Comparison of ENCODE assay signal across 8 cellular contexts in the genomic region with DNA sequence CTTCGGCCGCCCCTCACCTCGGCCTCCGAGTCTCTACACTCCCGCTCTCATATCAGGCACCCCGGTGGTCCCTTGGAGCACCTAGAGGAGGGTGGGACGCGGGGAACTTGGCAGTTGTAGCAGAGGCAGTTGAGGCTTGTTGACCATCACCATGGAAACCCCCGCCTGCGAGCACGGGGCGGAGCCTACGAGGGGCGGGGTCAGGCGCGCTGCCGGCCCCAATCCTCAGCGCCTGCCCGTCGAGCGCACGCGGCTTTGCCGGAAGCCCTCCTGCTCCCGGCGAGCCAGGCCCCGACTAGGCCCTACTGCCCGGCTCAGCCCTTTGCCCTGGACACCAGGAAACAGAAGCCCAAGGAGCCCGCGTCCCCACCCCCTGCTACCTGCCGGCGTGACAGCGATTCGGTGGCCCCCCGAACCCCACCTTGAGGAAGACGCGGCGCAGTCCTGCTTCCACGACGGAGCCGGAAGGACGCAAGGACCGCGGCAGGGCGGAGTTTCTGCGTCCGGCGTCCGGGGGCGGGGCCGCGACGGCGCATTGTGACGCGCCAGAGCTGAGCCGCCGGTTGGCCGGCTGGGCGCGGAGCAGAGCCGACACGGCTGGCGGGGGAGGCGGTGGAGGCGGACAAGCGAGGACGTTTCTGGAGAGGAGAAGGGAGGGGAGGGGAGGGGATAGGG. TPM values are rescaled to one million over a fixed set of nuclear protein-coding genes. Genes with fewer than 3 reads are reported as not detected.
A peak's percentile ranks its signal among the peaks of the same experiment; 100 is the strongest.
DNase-seq lines count a peak whose midpoint lies in the region; ATAC-seq and TF ChIP-seq lines count a peak whose summit lies in the region.

A gene with protein sequence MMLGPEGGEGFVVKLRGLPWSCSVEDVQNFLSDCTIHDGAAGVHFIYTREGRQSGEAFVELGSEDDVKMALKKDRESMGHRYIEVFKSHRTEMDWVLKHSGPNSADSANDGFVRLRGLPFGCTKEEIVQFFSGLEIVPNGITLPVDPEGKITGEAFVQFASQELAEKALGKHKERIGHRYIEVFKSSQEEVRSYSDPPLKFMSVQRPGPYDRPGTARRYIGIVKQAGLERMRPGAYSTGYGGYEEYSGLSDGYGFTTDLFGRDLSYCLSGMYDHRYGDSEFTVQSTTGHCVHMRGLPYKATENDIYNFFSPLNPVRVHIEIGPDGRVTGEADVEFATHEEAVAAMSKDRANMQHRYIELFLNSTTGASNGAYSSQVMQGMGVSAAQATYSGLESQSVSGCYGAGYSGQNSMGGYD (minus strand): TSS at position 477 of the 675 bp plus-strand sequence. CDS start 21,302 bp downstream, outside the sequence.

- H3K4me1 Mint-ChIP-seq in activated B cell treated with CpG ODN at 0.5 μM for 24 hours (peaks cover 35% of the 10 kb centered on the region), immature natural killer cell (peaks cover 41 to 48% of the 10 kb centered on the region in 2 donors)

- intact Hi-C loops in activated B cell treated with CpG ODN at 0.5 μM for 24 hours (cut with micrococcal nuclease) = loop anchor here (1.0 to 5.0 kb wide), 7 partner anchors 11 to 856 kb away; a partner anchor contains a TSS

- H3K4me3 Mint-ChIP-seq in activated B cell treated with CpG ODN at 0.5 μM for 24 hours = peak within 1 kb of the TSS; percentile 95
- H3K4me3 Mint-ChIP-seq in immature natural killer cell = peak within 1 kb of the TSS; percentile 97 to 100 (median 99)

- peak within 1 kb of the TSS; percentile 98 for H3K27ac Mint-ChIP-seq in activated B cell treated with CpG ODN at 0.5 μM for 24 hours
- H3K27ac Mint-ChIP-seq in immature natural killer cell = peak within 1 kb of the TSS; percentile 96 to 100 (median 99)

- peaks cover 21% of the 10 kb centered on the region for H3K36me3 Mint-ChIP-seq in activated B cell treated with CpG ODN at 0.5 μM for 24 hours (ENCODE audit: low read depth)
- H3K36me3 Mint-ChIP-seq in immature natural killer cell = peaks cover 0 to 5% (median 0%) of the 10 kb centered on the region in 3 donors

- no peak for TF ChIP-seq CTCF in activated B cell treated with CpG ODN at 0.5 μM for 24 hours (IDR thresholded peaks at IDR 0.05)
- no peak for TF ChIP-seq CTCF in cardiac fibroblast (IDR thresholded peaks at IDR 0.05; ENCODE audit: low read depth, low read length)

- H3K27me3 Mint-ChIP-seq in activated B cell treated with CpG ODN at 0.5 μM for 24 hours (no peaks in the 10 kb centered on the region), immature natural killer cell (ENCODE audit: low read depth in 3 of 3) (peaks cover 23 to 30% (median 29%) of the 10 kb centered on the region in 3 donors)

- CTCF ChIA-PET in activated B cell treated with CpG ODN at 0.5 μM for 24 hours (lab: Charles Lee) = interaction anchor here (1.8 kb wide), 1 partner anchor 12 kb away, joined by 5 read pairs; no protein-coding TSS in a partner anchor

- H3K4me3 ChIP-seq in cardiac fibroblast (replicated peaks in 1 of 2; ENCODE audit: low read depth in 2 of 2, low read length in 2 of 2) = peak within 1 kb of the TSS; percentile 82 to 84

- DNase-seq in AG08395 (ENCODE audit: low spot score) = peak; percentile 93
- peak; percentile 96 for DNase-seq in NCI-H2227 (lab: John Stamatoyannopoulos, UW; ENCODE audit: unreplicated experiment)
- DNase-seq in activated B cell treated with CpG ODN at 0.5 μM for 24 hours = peak; percentile 97
- DNase-seq in cardiac fibroblast (ENCODE audit: low read depth in 2 of 2) = peak; percentile 96 to 98
- DNase-seq in immature natural killer cell = peak; percentile 98
- peak; percentile 89 for DNase-seq in smooth muscle cell of the brain vasculature (ENCODE audit: low read depth, low spot score)

- ATAC-seq in GM18909 (IDR thresholded peaks at IDR 0.05; ENCODE audit: poor library complexity, unreplicated experiment) = peak; percentile 73
- ATAC-seq in HG03159 (IDR thresholded peaks at IDR 0.05; ENCODE audit: unreplicated experiment) = peak; percentile 63
- ATAC-seq in activated B cell treated with CpG ODN at 0.5 μM for 24 hours (ENCODE audit: low read depth) = peak; percentile 74

- H3K9me3 Mint-ChIP-seq in activated B cell treated with CpG ODN at 0.5 μM for 24 hours (no peaks in the 10 kb centered on the region), immature natural killer cell (no peaks in the 10 kb centered on the region)

- POLR2A ChIA-PET in activated B cell treated with CpG ODN at 0.5 μM for 24 hours (lab: Charles Lee) = interaction anchor here (0.5 to 5.3 kb wide), 21 partner anchors 8 to 655 kb away, joined by 3 to 128 read pairs (median 8); a partner anchor contains a TSS

RNA-seq across cellular contexts. Expression of the gene that starts here (rescaled TPM):
- 253 and 255 TPM in 2 replicates for total RNA-seq in activated B cell treated with CpG ODN at 0.5 μM for 24 hours
- 100 to 1,000 TPM; 184 to 274 (median 203) TPM for polyA plus RNA-seq in immature natural killer cell

Comparison
In these comparisons a context has a peak if more than half of its experiments do, and no peak if none do; other contexts are left out.
1. Peak in every context shown above with its lines: DNase-seq, ATAC-seq and H3K4me3 ChIP-seq.